ENCODE assay signal across 6 cellular contexts in genomic region chr16:23595246-23595950, GRCh38. TPM values are rescaled to one million over a fixed set of nuclear protein-coding genes. Genes with fewer than 3 reads are reported as not detected.
DNase-seq lines count a peak whose midpoint lies in the region; TF ChIP-seq lines count a peak whose summit lies in the region.

No MANE protein-coding gene starts in this region.

- H3K27me3 Mint-ChIP-seq in CD4-positive, alpha-beta memory T cell: no peaks in the 10 kb centered on the region

- no peaks in the 10 kb centered on the region for H3K9me3 ChIP-seq in CD4-positive, alpha-beta memory T cell (ENCODE audit: control insufficient read depth in 1 of 2, low read length in 2 of 2)
- H3K9me3 ChIP-seq in subcutaneous abdominal adipose tissue (ENCODE audit: control insufficient read depth in 5 of 5, low read length in 5 of 5): no peaks in the 10 kb centered on the region

- DNase-seq in CD4-positive, alpha-beta memory T cell: peak in 2 of 5 donors; percentile 2 to 3
- peak; percentile 36 for DNase-seq in NAMALWA (ENCODE audit: low spot score)
- DNase-seq in fibroblast of the aortic adventitia (ENCODE audit: low read depth): no peak
- no peak for DNase-seq in stimulated activated CD4-positive, alpha-beta T cell treated with anti-CD3 and anti-CD28 coated beads, Interleukin-12 subunit alpha, Interleukin-12 subunit beta, amount 100 ng/mL, for 4 hours
- DNase-seq in NCI-H1105 (lab: John Stamatoyannopoulos, UW): no peak

- H3K9ac ChIP-seq in subcutaneous abdominal adipose tissue (ENCODE audit: low read length in 5 of 5): peak overlapping the region; percentile 80 to 98 (median 92)

- peaks cover 18 to 24% of the 10 kb centered on the region in 2 donors for H3K36me3 Mint-ChIP-seq in CD4-positive, alpha-beta memory T cell

- POLR2A ChIA-PET in CD4-positive, alpha-beta memory T cell (lab: Charles Lee; ENCODE audit: partially characterized antibody): no interaction called here

- peaks cover 14 to 47% (median 30%) of the 10 kb centered on the region in 4 donors for H3K4me1 Mint-ChIP-seq in CD4-positive, alpha-beta memory T cell

- peak overlapping the region; percentile 81 to 91 for H3K4me3 ChIP-seq in CD4-positive, alpha-beta memory T cell (ENCODE audit: low read length in 2 of 2)
- H3K4me3 ChIP-seq in fibroblast of the aortic adventitia (ENCODE audit: low read depth, low read length) (peak overlapping the region; percentile 98), subcutaneous abdominal adipose tissue (ENCODE audit: low read depth in 1 of 5, low read length in 5 of 5) (peak overlapping the region; percentile 90 to 100 (median 97))

- H3K4me1 ChIP-seq in CD4-positive, alpha-beta memory T cell (ENCODE audit: insufficient read depth, low read length): peaks cover 16% of the 10 kb centered on the region
- peaks cover 5 to 21% (median 15%) of the 10 kb centered on the region in 5 donors for H3K4me1 ChIP-seq in subcutaneous abdominal adipose tissue (ENCODE audit: control insufficient read depth in 5 of 5, insufficient read depth in 5 of 5, low read length in 5 of 5)

- H3K27me3 ChIP-seq in CD4-positive, alpha-beta memory T cell (ENCODE audit: insufficient read depth, low read length): no peaks in the 10 kb centered on the region
- H3K27me3 ChIP-seq in subcutaneous abdominal adipose tissue (ENCODE audit: control insufficient read depth in 5 of 5, insufficient read depth in 4 of 5, low read length in 5 of 5): no peaks in the 10 kb centered on the region

- H3K9me3 Mint-ChIP-seq in CD4-positive, alpha-beta memory T cell: no peaks in the 10 kb centered on the region

- peak overlapping the region; percentile 64 to 91 (median 77) for H3K27ac Mint-ChIP-seq in CD4-positive, alpha-beta memory T cell

- intact Hi-C loops in CD4-positive, alpha-beta memory T cell (cut with micrococcal nuclease): no loop called here

- peaks cover 17% of the 10 kb centered on the region for H3K36me3 ChIP-seq in CD4-positive, alpha-beta memory T cell (ENCODE audit: insufficient read depth, low read length)
- H3K36me3 ChIP-seq in subcutaneous abdominal adipose tissue (ENCODE audit: control insufficient read depth in 5 of 5, insufficient read depth in 5 of 5, low read length in 5 of 5): peaks cover 12 to 30% (median 27%) of the 10 kb centered on the region in 5 donors

- peak overlapping the region; percentile 77 to 90 (median 84) for H3K4me3 Mint-ChIP-seq in CD4-positive, alpha-beta memory T cell

- TF ChIP-seq CTCF in fibroblast of the aortic adventitia (IDR thresholded peaks at IDR 0.05; ENCODE audit: insufficient read depth, low read length): no peak

- peak overlapping the region; percentile 84 for H3K27ac ChIP-seq in CD4-positive, alpha-beta memory T cell (ENCODE audit: low read depth, low read length)
- H3K27ac ChIP-seq in subcutaneous abdominal adipose tissue (ENCODE audit: low read depth, low read length): peak overlapping the region; percentile 69

- CTCF ChIA-PET in CD4-positive, alpha-beta memory T cell (lab: Charles Lee; ENCODE audit: partially characterized antibody): no interaction called here

RNA-seq across cellular contexts. Expression of gene NDUFAB1, which starts 0.7 kb away (rescaled TPM):
- total RNA-seq in CD4-positive, alpha-beta memory T cell: 10 to 100 TPM; 45.4 to 45.7 TPM
- 100 to 1,000 TPM; 197 to 241 TPM for polyA plus RNA-seq in CD4-positive, alpha-beta memory T cell
- total RNA-seq in fibroblast of the aortic adventitia (ENCODE audit: low replicate concordance): 71.5 and 125 TPM in 2 replicates

RNA-seq across cellular contexts. Expression of gene UBFD1, which starts 37.9 kb away (rescaled TPM):
- total RNA-seq in CD4-positive, alpha-beta memory T cell: 10 to 100 TPM; 41.0 to 41.2 TPM
- polyA plus RNA-seq in CD4-positive, alpha-beta memory T cell: 10 to 100 TPM; 11.9 to 15.3 TPM
- total RNA-seq in fibroblast of the aortic adventitia (ENCODE audit: low replicate concordance): 74.6 and 89.1 TPM in 2 replicates

RNA-seq across cellular contexts. Expression of gene EARS2, which starts 38.2 kb away (rescaled TPM):
- 10 to 100 TPM; 13.6 to 16.0 TPM for total RNA-seq in CD4-positive, alpha-beta memory T cell
- 10 to 100 TPM; 11.4 to 15.6 TPM for polyA plus RNA-seq in CD4-positive, alpha-beta memory T cell
- 22.6 and 23.1 TPM in 2 replicates for total RNA-seq in fibroblast of the aortic adventitia (ENCODE audit: low replicate concordance)

RNA-seq across cellular contexts. Expression of gene PALB2, which starts 45.7 kb away (rescaled TPM):
- total RNA-seq in CD4-positive, alpha-beta memory T cell: 10 to 100 TPM; 12.4 to 15.0 TPM
- 1 to 10 TPM; 5.4 to 7.2 TPM for polyA plus RNA-seq in CD4-positive, alpha-beta memory T cell
- total RNA-seq in fibroblast of the aortic adventitia (ENCODE audit: low replicate concordance): 19.2 and 19.4 TPM in 2 replicates

RNA-seq across cellular contexts. Expression of gene DCTN5, which starts 45.9 kb away (rescaled TPM):
- 10 to 100 TPM; 55.8 to 60.2 TPM for total RNA-seq in CD4-positive, alpha-beta memory T cell
- polyA plus RNA-seq in CD4-positive, alpha-beta memory T cell: 10 to 100 TPM; 55.9 to 59.5 TPM
- total RNA-seq in fibroblast of the aortic adventitia (ENCODE audit: low replicate concordance): 22.5 and 54.8 TPM in 2 replicates
